Comparison of ENCODE assay signal across 27 cellular contexts in the genomic region with DNA sequence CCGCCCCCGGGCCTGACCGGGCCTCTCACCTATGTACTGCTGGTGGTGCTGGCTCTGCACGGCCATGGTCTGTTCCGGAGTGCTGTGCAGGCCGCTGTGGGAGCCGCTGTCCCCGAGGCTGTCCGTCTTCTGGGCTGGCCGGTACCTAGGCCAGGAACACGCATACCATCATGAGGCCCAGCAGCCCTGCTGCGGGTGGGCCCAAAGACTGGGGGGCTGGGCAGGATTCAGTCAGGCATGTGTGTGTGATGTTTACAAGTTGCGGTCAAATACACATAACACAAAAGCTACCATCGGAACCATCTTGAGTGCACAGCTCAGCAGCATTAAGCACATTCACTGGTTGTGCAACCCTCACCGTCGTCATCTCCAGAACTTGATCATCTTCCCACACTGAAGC.
"Had no signal": no experiment of that assay in that cellular context is flagged by ENCODE, and none has a peak within 500 bp of the region (broad histone marks: within the 10 kb centered on the region; RNA-seq: fewer than 3 reads in every experiment).

No MANE protein-coding gene starts in this region.

- H3K27ac Mint-ChIP-seq: activated CD8-positive, alpha-beta T cell treated with anti-CD3 and anti-CD28 coated beads, Interleukin-2, amount 10 ng/mL, durations not matched to agents 7 days and 5 days; activated naive CD8-positive, alpha-beta T cell treated with anti-CD3 and anti-CD28 coated beads, Interleukin-2, amount 10 ng/mL, durations not matched to agents 7 days and 5 days; WTC11 had no signal

- H3K36me3 ChIP-seq: adrenal gland, SJSA1 had no signal

- H3K9me3 Mint-ChIP-seq: activated naive CD8-positive, alpha-beta T cell treated with anti-CD3 and anti-CD28 coated beads, Interleukin-2, amount 10 ng/mL, durations not matched to agents 7 days and 5 days; central memory CD8-positive, alpha-beta T cell; WTC11 had no signal

- H3K4me1 ChIP-seq: adrenal gland, body of pancreas, SJSA1 had no signal

- H3K36me3 Mint-ChIP-seq: activated naive CD8-positive, alpha-beta T cell treated with anti-CD3 and anti-CD28 coated beads, Interleukin-2, amount 10 ng/mL, durations not matched to agents 7 days and 5 days; WTC11 had no signal

- H3K4me3 ChIP-seq: adrenal gland, body of pancreas, K562, SJSA1 had no signal

- DNase-seq: activated CD4-positive, alpha-beta T cell treated with anti-CD3 and anti-CD28 coated beads for 48 hours; activated CD4-positive, alpha-beta T cell treated with anti-CD3 and anti-CD28 coated beads, Interleukin-2, amount 50 U/mL, for 4 hours; activated CD4-positive, CD25-positive, alpha-beta regulatory T cell treated with anti-CD3 and anti-CD28 coated beads, Interleukin-2, amount 50 U/mL, for 72 hours; activated CD8-positive, alpha-beta memory T cell treated with anti-CD3 and anti-CD28 coated beads, Interleukin-2, amount 50 U/mL, for 48 hours; activated CD8-positive, alpha-beta T cell treated with anti-CD3 and anti-CD28 coated beads, Interleukin-2, amount 10 ng/mL, durations not matched to agents 7 days and 5 days; activated naive CD4-positive, alpha-beta T cell treated with anti-CD3 and anti-CD28 coated beads, Interleukin-2, amount 50 U/mL, for 16 hours; activated naive CD8-positive, alpha-beta T cell treated with anti-CD3 and anti-CD28 coated beads, Interleukin-2, amount 10 ng/mL, durations not matched to agents 7 days and 5 days; activated T-cell treated with anti-CD3 and anti-CD28 coated beads, Interleukin-2, amount 50 U/mL, for 1 hour; adrenal gland; body of pancreas; Karpas-422; NCI-H146; NCI-H187 treated with DMSO at 0.1 percent for 48 hours; NCI-H2081 treated with DMSO at 0.1 percent for 48 hours; NCI-H2227 treated with DMSO at 0.1 percent for 48 hours; NCI-H526; NCI-H82; OCI-M1; RPMI8226; SHP77; SW 1271 had no signal

- H3K9me3 ChIP-seq: adrenal gland, body of pancreas, SJSA1 had no signal

- H3K4me1 Mint-ChIP-seq: central memory CD8-positive, alpha-beta T cell; WTC11 had no signal

- H3K27me3 Mint-ChIP-seq: activated naive CD8-positive, alpha-beta T cell treated with anti-CD3 and anti-CD28 coated beads, Interleukin-2, amount 10 ng/mL, durations not matched to agents 7 days and 5 days; central memory CD8-positive, alpha-beta T cell had no signal

- H3K27me3 ChIP-seq: adrenal gland, body of pancreas, SJSA1 had no signal

- ATAC-seq: activated CD8-positive, alpha-beta T cell treated with anti-CD3 and anti-CD28 coated beads, Interleukin-2, amount 10 ng/mL, durations not matched to agents 7 days and 5 days; body of pancreas; K562; Panc1; SK-N-SH treated with all-trans-retinoic acid at 6 μM for 48 hours; WTC11 had no signal

- H3K4me3 Mint-ChIP-seq: activated CD8-positive, alpha-beta T cell treated with anti-CD3 and anti-CD28 coated beads, Interleukin-2, amount 10 ng/mL, durations not matched to agents 7 days and 5 days; activated naive CD8-positive, alpha-beta T cell treated with anti-CD3 and anti-CD28 coated beads, Interleukin-2, amount 10 ng/mL, durations not matched to agents 7 days and 5 days; central memory CD8-positive, alpha-beta T cell; WTC11 had no signal

- H3K27ac ChIP-seq: adrenal gland, body of pancreas, SJSA1 had no signal
